In the genomic region with DNA sequence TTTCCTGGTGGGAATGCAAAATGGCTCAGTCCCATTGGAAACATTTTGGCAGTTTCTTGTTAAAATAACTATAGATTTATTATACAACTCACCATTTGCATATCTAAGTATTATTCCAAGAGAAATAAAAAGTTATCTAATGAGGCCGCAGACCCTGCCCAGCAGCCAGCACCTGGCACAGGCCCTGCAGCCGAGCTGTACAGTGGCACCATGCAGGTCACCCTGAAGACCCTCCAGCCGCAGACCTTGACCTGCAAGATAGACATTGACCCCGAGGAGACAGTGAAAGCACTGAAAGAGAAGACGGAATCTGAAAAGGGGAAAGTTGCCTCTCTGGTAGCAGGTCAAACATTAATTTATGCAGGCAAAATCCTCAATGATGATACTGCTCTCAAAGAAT, we compare ENCODE assay signal across 31 cellular contexts.
A peak's percentile ranks its signal among the peaks of the same experiment; 100 is the strongest.
DNase-seq lines count a peak whose midpoint lies in the region; ATAC-seq and TF ChIP-seq lines count a peak whose summit lies in the region.
"Had no signal": no experiment of that assay in that cellular context is flagged by ENCODE, and none has a peak within 500 bp of the region (broad histone marks: within the 10 kb centered on the region; RNA-seq: fewer than 3 reads in every experiment).

No MANE protein-coding gene starts in this region.

- intact Hi-C loops in OCI-LY7 (cut with micrococcal nuclease; ENCODE audit: unreplicated experiment): no loop called here

- H3K36me3 ChIP-seq in OCI-LY7 (ENCODE audit: insufficient read depth, low read length): no peaks in the 10 kb centered on the region
- H3K36me3 ChIP-seq: BE2C; BLaER1; BLaER1 treated with 17β-estradiol and CSF1 and Interleukin-3, amounts not matched to agents 10 nM and 100 nM had no signal

- H3K9me3 ChIP-seq in OCI-LY7 (ENCODE audit: low read length): no peaks in the 10 kb centered on the region
- H3K9me3 ChIP-seq: A549; BE2C; BLaER1; BLaER1 treated with 17β-estradiol and CSF1 and Interleukin-3, amounts not matched to agents 10 nM and 100 nM; Caco-2 had no signal

- POLR2A ChIA-PET in OCI-LY7 (lab: Charles Lee): no interaction called here

- DNase-seq in OCI-LY7 (ENCODE audit: low spot score) (no peak), NCI-H526 treated with DMSO at 0.1 percent for 48 hours (lab: John Stamatoyannopoulos, UW) (no peak)
- DNase-seq: 8988T; ACHN; AML-193; BE2C; C1 segment of cervical spinal cord; Caco-2; Calu3; CD4-positive, alpha-beta memory T cell; CD4-positive, alpha-beta T cell; CD4-positive, CD25-positive, alpha-beta regulatory T cell; CD8-positive, alpha-beta memory T cell; CD8-positive, alpha-beta T cell; COR-L47; DMS 273 treated with DMSO at 0.1 percent for 48 hours; DMS153; DMS53; DMS79; DMS79 treated with DMSO at 0.1 percent for 48 hours; DND-41; EL had no signal

- peak; percentile 36 for ATAC-seq in stimulated activated memory B cell treated with anti-CD40 and anti-IgM and Interleukin-4, amounts not matched to agents 10 μg/mL and 1 μg/mL and 100 μg/mL, for 72 hours
- ATAC-seq in GM21367 (IDR thresholded peaks at IDR 0.05; ENCODE audit: unreplicated experiment): no peak
- ATAC-seq: A549; CD8-positive, alpha-beta T cell had no signal

- no peaks in the 10 kb centered on the region for H3K9me3 Mint-ChIP-seq in stimulated activated memory B cell treated with anti-CD40 and anti-IgM and Interleukin-4, amounts not matched to agents 10 μg/mL and 1 μg/mL and 100 μg/mL, for 72 hours
- H3K9me3 Mint-ChIP-seq: CD4-positive, alpha-beta T cell; CD8-positive, alpha-beta T cell had no signal

- no peaks in the 10 kb centered on the region for H3K4me1 ChIP-seq in OCI-LY7 (ENCODE audit: insufficient read depth, low read length, poor library complexity, severe bottlenecking)
- H3K4me1 ChIP-seq: A549, BE2C, BLaER1, Caco-2 had no signal

- H3K4me3 ChIP-seq in OCI-LY7 (ENCODE audit: low read depth, low read length, poor library complexity, severe bottlenecking): no peak overlapping the region
- H3K4me3 ChIP-seq: A549; BLaER1; BLaER1 treated with 17β-estradiol and CSF1 and Interleukin-3, amounts not matched to agents 10 nM and 100 nM had no signal

- peak overlapping the region; percentile 19; the same call in 1 of the 2 replicates for H2AFZ ChIP-seq in OCI-LY7 (ENCODE audit: low read length)

- H3K27ac Mint-ChIP-seq in stimulated activated memory B cell treated with anti-CD40 and anti-IgM and Interleukin-4, amounts not matched to agents 10 μg/mL and 1 μg/mL and 100 μg/mL, for 72 hours: no peak overlapping the region
- H3K27ac Mint-ChIP-seq: B cell; CD14-positive monocyte; CD4-positive, alpha-beta memory T cell; CD4-positive, alpha-beta T cell; CD4-positive, CD25-positive, alpha-beta regulatory T cell; CD8-positive, alpha-beta memory T cell; CD8-positive, alpha-beta T cell had no signal

- H3K27me3 Mint-ChIP-seq in stimulated activated memory B cell treated with anti-CD40 and anti-IgM and Interleukin-4, amounts not matched to agents 10 μg/mL and 1 μg/mL and 100 μg/mL, for 72 hours: peaks cover 11% of the 10 kb centered on the region
- H3K27me3 Mint-ChIP-seq: B cell; CD4-positive, alpha-beta T cell; CD4-positive, CD25-positive, alpha-beta regulatory T cell; CD8-positive, alpha-beta memory T cell had no signal

- BruUV-seq in OCI-LY7 (replicated peaks; lab: Mats Ljungman, UMichigan): no TSS peak

- H4K20me1 ChIP-seq in OCI-LY7 (ENCODE audit: insufficient read depth, low read length): no peaks in the 10 kb centered on the region
- H4K20me1 ChIP-seq: BLaER1; BLaER1 treated with 17β-estradiol and CSF1 and Interleukin-3, amounts not matched to agents 10 nM and 100 nM had no signal

- CTCF ChIA-PET in OCI-LY7 (lab: Charles Lee; ENCODE audit: unreplicated experiment): no interaction called here

- no peaks in the 10 kb centered on the region for H3K36me3 Mint-ChIP-seq in stimulated activated memory B cell treated with anti-CD40 and anti-IgM and Interleukin-4, amounts not matched to agents 10 μg/mL and 1 μg/mL and 100 μg/mL, for 72 hours
- H3K36me3 Mint-ChIP-seq: CD14-positive monocyte; CD4-positive, alpha-beta memory T cell; CD4-positive, CD25-positive, alpha-beta regulatory T cell; CD8-positive, alpha-beta T cell had no signal

- TF ChIP-seq CTCF in OCI-LY7 (conservative IDR thresholded peaks at IDR 0.05; ENCODE audit: low read length): no peak

- H3K27ac ChIP-seq in OCI-LY7 (ENCODE audit: low read depth, low read length, poor library complexity, severe bottlenecking): no peak overlapping the region
- H3K27ac ChIP-seq: 22Rv1; A549; BLaER1; BLaER1 treated with 17β-estradiol and CSF1 and Interleukin-3, amounts not matched to agents 10 nM and 100 nM; C4-2B had no signal

- no peak overlapping the region for H3K4me2 ChIP-seq in OCI-LY7 (ENCODE audit: low read length)
- H3K4me2 ChIP-seq: A549; BLaER1; BLaER1 treated with 17β-estradiol and CSF1 and Interleukin-3, amounts not matched to agents 10 nM and 100 nM had no signal

- no peak overlapping the region for H3K4me3 Mint-ChIP-seq in stimulated activated memory B cell treated with anti-CD40 and anti-IgM and Interleukin-4, amounts not matched to agents 10 μg/mL and 1 μg/mL and 100 μg/mL, for 72 hours
- H3K4me3 Mint-ChIP-seq: B cell; CD14-positive monocyte; CD4-positive, alpha-beta memory T cell; CD4-positive, alpha-beta T cell; CD4-positive, CD25-positive, alpha-beta regulatory T cell; CD8-positive, alpha-beta memory T cell; CD8-positive, alpha-beta T cell had no signal

- no peaks in the 10 kb centered on the region for H3K79me2 ChIP-seq in OCI-LY7 (ENCODE audit: insufficient read depth, low read depth, low read length)

- H3K4me1 Mint-ChIP-seq in stimulated activated memory B cell treated with anti-CD40 and anti-IgM and Interleukin-4, amounts not matched to agents 10 μg/mL and 1 μg/mL and 100 μg/mL, for 72 hours: no peaks in the 10 kb centered on the region
- H3K4me1 Mint-ChIP-seq: B cell; CD14-positive monocyte; CD4-positive, alpha-beta memory T cell; CD8-positive, alpha-beta memory T cell had no signal

- no peaks in the 10 kb centered on the region for H3K9me2 ChIP-seq in OCI-LY7 (ENCODE audit: insufficient read depth, low read length)
